In the genomic region with DNA sequence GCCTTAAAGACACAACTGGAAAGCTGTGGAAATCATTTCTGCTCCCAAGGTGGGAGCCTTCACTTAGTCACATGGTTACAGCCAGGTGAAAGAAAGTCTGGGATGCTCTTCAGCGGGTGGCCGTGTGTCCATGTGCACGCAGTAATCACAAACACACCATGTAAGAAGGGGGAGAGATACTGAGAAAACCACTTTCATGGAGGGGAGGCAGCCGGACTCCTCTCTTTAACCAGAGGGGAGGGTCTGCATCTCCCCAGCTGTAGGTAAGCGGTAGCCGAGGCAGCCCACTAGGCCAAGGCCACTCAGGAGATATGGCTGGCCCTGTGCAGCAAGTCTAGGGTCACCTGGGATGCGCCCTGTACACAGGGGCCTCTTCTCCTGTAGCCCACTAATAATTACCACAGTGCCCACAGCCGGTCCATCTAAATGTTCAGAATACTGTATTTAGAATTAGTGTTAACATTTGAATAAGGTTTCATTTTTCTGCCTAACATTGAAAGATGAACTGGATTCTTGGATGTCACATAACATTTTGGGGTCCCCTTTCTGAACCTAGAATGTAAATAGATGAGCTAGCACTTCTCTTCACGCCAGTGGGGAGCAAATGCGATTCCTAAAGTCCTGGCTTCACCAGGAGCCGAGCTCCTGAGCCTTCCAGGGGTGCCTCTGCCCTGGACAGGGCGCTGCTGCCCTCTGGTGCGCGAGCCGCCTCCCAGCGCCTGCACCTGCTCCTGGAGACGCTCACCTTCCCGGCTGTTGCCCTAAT, we compare ENCODE assay signal across 9 cellular contexts.
DNase-seq lines count a peak whose midpoint lies in the region; ATAC-seq and TF ChIP-seq lines count a peak whose summit lies in the region.
"Had no signal": no experiment of that assay in that cellular context is flagged by ENCODE, and none has a peak within 500 bp of the region (broad histone marks: within the 10 kb centered on the region; RNA-seq: fewer than 3 reads in every experiment).

No MANE protein-coding gene starts in this region.

- H3K4me1 Mint-ChIP-seq in stimulated activated naive CD8-positive, alpha-beta T cell treated with anti-CD3 and anti-CD28 coated beads, Interleukin-15, amount 100 ng/mL, for 72 hours, result peaks cover 21% of the 10 kb centered on the region

- H2AFZ ChIP-seq in KMS-11 (ENCODE audit: low read depth), result no peak overlapping the region

- peaks cover 54% of the 10 kb centered on the region for H3K27me3 Mint-ChIP-seq in stimulated activated naive CD8-positive, alpha-beta T cell treated with anti-CD3 and anti-CD28 coated beads, Interleukin-15, amount 100 ng/mL, for 72 hours

- no peaks in the 10 kb centered on the region for H3K36me3 ChIP-seq in KMS-11 (ENCODE audit: insufficient read depth)

- H3K4me2 ChIP-seq in KMS-11, result no peak overlapping the region

- no peaks in the 10 kb centered on the region for H4K20me1 ChIP-seq in KMS-11 (ENCODE audit: insufficient read depth)

- H3K4me3 Mint-ChIP-seq in stimulated activated naive CD8-positive, alpha-beta T cell treated with anti-CD3 and anti-CD28 coated beads, Interleukin-15, amount 100 ng/mL, for 72 hours, result no peak overlapping the region

- H3K27ac Mint-ChIP-seq in stimulated activated naive CD8-positive, alpha-beta T cell treated with anti-CD3 and anti-CD28 coated beads, Interleukin-15, amount 100 ng/mL, for 72 hours, result no peak overlapping the region

- TF ChIP-seq CTCF in KMS-11 (conservative IDR thresholded peaks at IDR 0.05; ENCODE audit: low read depth, low read length) (peak; percentile 72), cardiac fibroblast (IDR thresholded peaks at IDR 0.05; ENCODE audit: low read depth, low read length) (peak; percentile 56)

- H3K27ac ChIP-seq in KMS-11, result no peak overlapping the region
- H3K27ac ChIP-seq: SK-N-MC had no signal

- ATAC-seq in GM21423 (IDR thresholded peaks at IDR 0.05; ENCODE audit: unreplicated experiment) (peak; percentile 61), HG03521 (IDR thresholded peaks at IDR 0.05; ENCODE audit: unreplicated experiment) (no peak)
- ATAC-seq in stimulated activated naive CD8-positive, alpha-beta T cell treated with anti-CD3 and anti-CD28 coated beads, Interleukin-15, amount 100 ng/mL, for 72 hours, result peak; percentile 83

- no peak overlapping the region for H3K4me3 ChIP-seq in KMS-11 (IDR thresholded peaks at IDR 0.05; ENCODE audit: insufficient read depth, low read depth, low read length)
- H3K4me3 ChIP-seq in cardiac fibroblast (replicated peaks in 1 of 2; ENCODE audit: low read depth in 2 of 2, low read length in 2 of 2), result no peak overlapping the region
- H3K4me3 ChIP-seq: SK-N-MC had no signal

- no peaks in the 10 kb centered on the region for H3K9me3 Mint-ChIP-seq in stimulated activated naive CD8-positive, alpha-beta T cell treated with anti-CD3 and anti-CD28 coated beads, Interleukin-15, amount 100 ng/mL, for 72 hours

- no peaks in the 10 kb centered on the region for H3K27me3 ChIP-seq in KMS-11 (ENCODE audit: insufficient read depth, low read depth)

- peak; percentile 81 for DNase-seq in DMS53 (lab: John Stamatoyannopoulos, UW)
- DNase-seq in T-helper 9 cell, result peak; percentile 55
- peak; percentile 10 to 35 for DNase-seq in cardiac fibroblast (ENCODE audit: low read depth in 2 of 2)
- peak; percentile 37 for DNase-seq in medulla oblongata (ENCODE audit: extremely low spot score)
- peak; percentile 20 to 46 for DNase-seq in stimulated activated naive CD8-positive, alpha-beta T cell treated with anti-CD3 and anti-CD28 coated beads, Interleukin-15, amount 100 ng/mL, for 72 hours

- H3K79me2 ChIP-seq in KMS-11 (ENCODE audit: insufficient read depth, low read depth), result no peaks in the 10 kb centered on the region

- H3K9ac ChIP-seq in KMS-11, result no peak overlapping the region

- no peaks in the 10 kb centered on the region for H3K4me1 ChIP-seq in KMS-11 (ENCODE audit: low read depth, poor library complexity, severe bottlenecking)

Comparison
In these comparisons a context has a peak if more than half of its experiments do, and no peak if none do; other contexts are left out.
1. DNase-seq: peak in every context shown above with its lines; median percentile 81 in DMS53; 55 in T-helper 9 cell; 37 in medulla oblongata; 33 in stimulated activated naive CD8-positive, alpha-beta T cell treated with anti-CD3 and anti-CD28 coated beads, Interleukin-15, amount 100 ng/mL, for 72 hours; 22 in cardiac fibroblast.